In genomic region chr5:56908942-56909293, GRCh38 we compare ENCODE assay signal across 8 cellular contexts. TPM values are rescaled to one million over a fixed set of nuclear protein-coding genes. Genes with fewer than 3 reads are reported as not detected.
DNase-seq lines count a peak whose midpoint lies in the region; ATAC-seq and TF ChIP-seq lines count a peak whose summit lies in the region.

No MANE protein-coding gene starts in this region.

- H3K27ac ChIP-seq in SJSA1 (peak overlapping the region; percentile 69), esophagus squamous epithelium (peak overlapping the region; percentile 93 to 94 (median 94))

- ATAC-seq in activated T-cell treated with anti-CD3 and anti-CD28 coated beads, Interleukin-2, amount 50 U/mL, for 72 hours (replicated peaks in 1 of 2), result no peak
- ATAC-seq in HG02884 (IDR thresholded peaks at IDR 0.05; ENCODE audit: unreplicated experiment), result peak; percentile 28

- H3K4me3 ChIP-seq in SJSA1, result peak overlapping the region; percentile 75
- peak overlapping the region; percentile 64 to 78 (median 72) for H3K4me3 ChIP-seq in esophagus squamous epithelium

- no peaks in the 10 kb centered on the region for H3K36me3 ChIP-seq in SJSA1
- H3K36me3 ChIP-seq in esophagus squamous epithelium, result no peaks in the 10 kb centered on the region

- no peak for TF ChIP-seq CTCF in esophagus squamous epithelium (IDR thresholded peaks at IDR 0.05)

- TF ChIP-seq POLR2A in esophagus squamous epithelium (IDR thresholded peaks at IDR 0.05), result no peak

- peaks cover 23% of the 10 kb centered on the region for H3K4me1 Mint-ChIP-seq in activated T-cell treated with anti-CD3 and anti-CD28 coated beads, Interleukin-2, amount 50 U/mL, for 72 hours (ENCODE audit: low read depth)

- no peak for DNase-seq in activated T-cell treated with anti-CD3 and anti-CD28 coated beads, Interleukin-2, amount 50 U/mL, for 72 hours
- DNase-seq in activated T-cell treated with anti-CD3 and anti-CD28 coated beads, Interleukin-2, amount 50 U/mL, for 48 hours, result no peak
- no peak for DNase-seq in SJSA1 (ENCODE audit: low read depth in 1 of 2, low spot score in 2 of 2)
- DNase-seq in esophagus squamous epithelium (lab: John Stamatoyannopoulos, UW), result no peak
- DNase-seq in non-pigmented ciliary epithelial cell (ENCODE audit: low read depth), result peak; percentile 1
- DNase-seq in activated gamma-delta T cell (lab: John Stamatoyannopoulos, UW), result no peak
- no peak for DNase-seq in cortex of kidney (lab: John Stamatoyannopoulos, UW)

- H3K4me3 Mint-ChIP-seq in activated T-cell treated with anti-CD3 and anti-CD28 coated beads, Interleukin-2, amount 50 U/mL, for 72 hours, result peak overlapping the region; percentile 91 to 93

- H3K27me3 Mint-ChIP-seq in activated T-cell treated with anti-CD3 and anti-CD28 coated beads, Interleukin-2, amount 50 U/mL, for 72 hours (ENCODE audit: low read depth), result peaks cover 3% of the 10 kb centered on the region

- H3K9me3 ChIP-seq in SJSA1 (replicated peaks) (no peaks in the 10 kb centered on the region), esophagus squamous epithelium (no peaks in the 10 kb centered on the region)

- H3K27ac Mint-ChIP-seq in activated T-cell treated with anti-CD3 and anti-CD28 coated beads, Interleukin-2, amount 50 U/mL, for 72 hours, result peak overlapping the region; percentile 92

- H3K27me3 ChIP-seq in SJSA1 (replicated peaks), result no peaks in the 10 kb centered on the region
- H3K27me3 ChIP-seq in esophagus squamous epithelium, result no peaks in the 10 kb centered on the region

- WGBS in esophagus squamous epithelium, 2 donors, result 0 to 1% methylated on average over 19 of the region's 19 CpGs

- H3K4me1 ChIP-seq in SJSA1 (replicated peaks), result peaks cover 12% of the 10 kb centered on the region
- peaks cover 0 to 18% (median 0%) of the 10 kb centered on the region in 3 donors for H3K4me1 ChIP-seq in esophagus squamous epithelium

- peaks cover 0 to 2% of the 10 kb centered on the region in 2 donors for H3K9me3 Mint-ChIP-seq in activated T-cell treated with anti-CD3 and anti-CD28 coated beads, Interleukin-2, amount 50 U/mL, for 72 hours

- peaks cover 0 to 7% of the 10 kb centered on the region in 2 donors for H3K36me3 Mint-ChIP-seq in activated T-cell treated with anti-CD3 and anti-CD28 coated beads, Interleukin-2, amount 50 U/mL, for 72 hours (ENCODE audit: insufficient read depth in 2 of 2)

- intact Hi-C loops in esophagus squamous epithelium (cut with DNase I), result no loop called here

RNA-seq across cellular contexts. Expression of gene SETD9, which starts 0.5 kb away (rescaled TPM):
- 1 to 10 TPM; 8.1 to 9.3 TPM for total RNA-seq in activated T-cell treated with anti-CD3 and anti-CD28 coated beads, Interleukin-2, amount 50 U/mL, for 72 hours
- total RNA-seq in SJSA1 (2014; rRNA removed; shearing (Covaris generic)), result 17.8 and 24.3 TPM in 2 replicates
- total RNA-seq in esophagus squamous epithelium, result 10 to 100 TPM in 2 of 4 donors, 1 to 10 TPM in 2; 6.2 to 23.8 (median 8.7) TPM

RNA-seq across cellular contexts. Expression of gene MIER3, which starts 43.0 kb away (rescaled TPM):
- total RNA-seq in activated T-cell treated with anti-CD3 and anti-CD28 coated beads, Interleukin-2, amount 50 U/mL, for 72 hours, result 10 to 100 TPM; 19.5 to 22.2 TPM
- total RNA-seq in SJSA1 (2014; rRNA removed; shearing (Covaris generic)), result 25.1 and 47.5 TPM in 2 replicates
- total RNA-seq in esophagus squamous epithelium, result 10 to 100 TPM; 13.0 to 26.1 (median 25.5) TPM
